In the genomic region with DNA sequence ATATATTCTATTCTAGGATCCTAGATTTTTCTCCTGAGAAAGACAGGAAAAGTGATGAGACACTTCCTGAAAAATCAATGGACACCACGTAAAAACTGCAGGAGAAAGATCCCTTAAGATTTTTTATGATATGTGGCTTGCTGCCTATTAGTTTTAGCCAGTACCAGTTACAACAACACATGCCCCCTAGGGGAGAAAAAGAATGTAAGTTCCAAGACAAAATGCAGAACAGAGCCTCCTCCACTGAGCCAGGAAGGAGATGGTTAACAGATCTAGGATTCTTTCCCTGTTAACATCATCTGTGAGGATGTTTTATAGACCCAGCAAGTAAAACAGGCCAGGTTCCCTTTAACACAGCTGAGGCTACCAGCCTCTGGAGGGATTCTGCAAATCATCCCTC, we compare ENCODE assay signal across 11 cellular contexts.
DNase-seq lines count a peak whose midpoint lies in the region; ATAC-seq and TF ChIP-seq lines count a peak whose summit lies in the region.
"Had no signal": no experiment of that assay in that cellular context is flagged by ENCODE, and none has a peak within 500 bp of the region (broad histone marks: within the 10 kb centered on the region; RNA-seq: fewer than 3 reads in every experiment).

No MANE protein-coding gene starts in this region.

- TF ChIP-seq CTCF in SK-N-SH (IDR thresholded peaks at IDR 0.05) (peak; percentile 35), foreskin keratinocyte (conservative IDR thresholded peaks at IDR 0.05) (peak; percentile 8), uterus (IDR thresholded peaks at IDR 0.05) (no peak)

- H3K4me2 ChIP-seq in SK-N-SH: no peak overlapping the region

- H3K36me3 ChIP-seq in SK-N-SH (replicated peaks in 1 of 2; ENCODE audit: control insufficient read depth in 1 of 2, insufficient read depth in 2 of 2, low read length in 1 of 2) (no peaks in the 10 kb centered on the region), NT2/D1 (ENCODE audit: insufficient read depth, insufficient read length, low read length) (no peaks in the 10 kb centered on the region), uterus (no peaks in the 10 kb centered on the region)

- CTCF ChIA-PET in SK-N-SH (lab: Yijun Ruan, JAX): interaction anchor here (1.2 to 2.3 kb wide), 4 partner anchors 9 to 51 kb away, joined by 3 to 6 read pairs (median 4); no protein-coding TSS in a partner anchor

- H3K27ac ChIP-seq in SK-N-SH (ENCODE audit: low read depth in 2 of 2, low read length in 1 of 2) (no peak overlapping the region), foreskin keratinocyte (no peak overlapping the region), uterus (no peak overlapping the region)

- intact Hi-C loops in uterus (cut with DNase I; ENCODE audit: low total_unique reads): no loop called here

- ATAC-seq in SK-N-SH treated with all-trans-retinoic acid at 6 μM for 48 hours: no peak
- ATAC-seq in foreskin keratinocyte: no peak
- ATAC-seq in GM21528 (IDR thresholded peaks at IDR 0.05; ENCODE audit: low FRiP score, unreplicated experiment): no peak

- H4K20me1 ChIP-seq in SK-N-SH (ENCODE audit: insufficient read depth): no peaks in the 10 kb centered on the region

- TF ChIP-seq POLR2A in uterus (IDR thresholded peaks at IDR 0.05): no peak

- no peaks in the 10 kb centered on the region for H3F3A ChIP-seq in SK-N-SH (replicated peaks; ENCODE audit: insufficient read depth)

- peak; percentile 45 for TF ChIP-seq RAD21 in SK-N-SH (IDR thresholded peaks at IDR 0.05; ENCODE audit: low read length)

- H3K9me3 ChIP-seq in SK-N-SH: no peaks in the 10 kb centered on the region
- H3K9me3 ChIP-seq in NT2/D1 (ENCODE audit: insufficient read depth, low read length): peaks cover 7% of the 10 kb centered on the region; the same call in 1 of the 2 replicates
- no peaks in the 10 kb centered on the region for H3K9me3 ChIP-seq in uterus

- no peak overlapping the region; a peak in 1 of 4 replicates for H3K4me3 ChIP-seq in SK-N-SH (ENCODE audit: low read depth in 2 of 2, low read length in 1 of 2)
- H3K4me3 ChIP-seq in NT2/D1 (ENCODE audit: insufficient read length, low read depth): no peak overlapping the region
- no peak overlapping the region for H3K4me3 ChIP-seq in uterus

- H3K27me3 ChIP-seq in SK-N-SH (ENCODE audit: insufficient read depth) (no peaks in the 10 kb centered on the region), NT2/D1 (ENCODE audit: insufficient read depth, insufficient read length) (no peaks in the 10 kb centered on the region), foreskin keratinocyte (no peaks in the 10 kb centered on the region), uterus (no peaks in the 10 kb centered on the region)

- no peaks in the 10 kb centered on the region for H3K79me2 ChIP-seq in SK-N-SH (ENCODE audit: insufficient read depth)

- POLR2A ChIA-PET in SK-N-SH (lab: Yijun Ruan, JAX): no interaction called here

- no peak for DNase-seq in SK-N-SH
- DNase-seq in NT2/D1 (ENCODE audit: low read depth, low spot score): peak; percentile 6
- no peak for DNase-seq in foreskin keratinocyte
- peak; percentile 12 for DNase-seq in stromal cell of bone marrow (ENCODE audit: low read depth)
- DNase-seq in uterus: no peak
- DNase-seq in NCI-H2227 (lab: John Stamatoyannopoulos, UW; ENCODE audit: unreplicated experiment): no peak
- DNase-seq: activated T-cell treated with anti-CD3 and anti-CD28 coated beads for 4 hours, NCI-H446, occipital lobe had no signal

- no peak overlapping the region for H3K9ac ChIP-seq in SK-N-SH
- no peak overlapping the region for H3K9ac ChIP-seq in NT2/D1 (ENCODE audit: insufficient read length, low read depth)

- H3K9me2 ChIP-seq in SK-N-SH: no peaks in the 10 kb centered on the region

- H3K4me1 ChIP-seq in SK-N-SH (ENCODE audit: control insufficient read depth in 1 of 2, insufficient read depth in 2 of 2, low read depth in 1 of 2, low read length in 1 of 2) (no peaks in the 10 kb centered on the region), NT2/D1 (ENCODE audit: insufficient read depth, insufficient read length) (no peaks in the 10 kb centered on the region), foreskin keratinocyte (no peaks in the 10 kb centered on the region), uterus (no peaks in the 10 kb centered on the region)

- 17% methylated on average over 1 of the region's 1 CpG for WGBS in SK-N-SH (ENCODE audit: low lambda C conversion rate)

- H2AFZ ChIP-seq in SK-N-SH (ENCODE audit: low read depth): no peak overlapping the region

- TF ChIP-seq EP300 in SK-N-SH (IDR thresholded peaks at IDR 0.05; ENCODE audit: borderline replicate concordance in 1 of 2, low read depth in 1 of 2, low read length in 1 of 2): no peak

TF ChIP-seq in SK-N-SH, 30 proteins besides CTCF, POLR2A, EP300 and RAD21 (continues in another document):
- TF ChIP-seq, protein P1, sequence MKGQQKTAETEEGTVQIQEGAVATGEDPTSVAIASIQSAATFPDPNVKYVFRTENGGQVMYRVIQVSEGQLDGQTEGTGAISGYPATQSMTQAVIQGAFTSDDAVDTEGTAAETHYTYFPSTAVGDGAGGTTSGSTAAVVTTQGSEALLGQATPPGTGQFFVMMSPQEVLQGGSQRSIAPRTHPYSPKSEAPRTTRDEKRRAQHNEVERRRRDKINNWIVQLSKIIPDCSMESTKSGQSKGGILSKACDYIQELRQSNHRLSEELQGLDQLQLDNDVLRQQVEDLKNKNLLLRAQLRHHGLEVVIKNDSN (IDR thresholded peaks at IDR 0.05; ENCODE audit: borderline replicate concordance, low read depth): no peak
- no peak for TF ChIP-seq RFX5 (IDR thresholded peaks at IDR 0.05; ENCODE audit: low read length)
- TF ChIP-seq, protein P2, sequence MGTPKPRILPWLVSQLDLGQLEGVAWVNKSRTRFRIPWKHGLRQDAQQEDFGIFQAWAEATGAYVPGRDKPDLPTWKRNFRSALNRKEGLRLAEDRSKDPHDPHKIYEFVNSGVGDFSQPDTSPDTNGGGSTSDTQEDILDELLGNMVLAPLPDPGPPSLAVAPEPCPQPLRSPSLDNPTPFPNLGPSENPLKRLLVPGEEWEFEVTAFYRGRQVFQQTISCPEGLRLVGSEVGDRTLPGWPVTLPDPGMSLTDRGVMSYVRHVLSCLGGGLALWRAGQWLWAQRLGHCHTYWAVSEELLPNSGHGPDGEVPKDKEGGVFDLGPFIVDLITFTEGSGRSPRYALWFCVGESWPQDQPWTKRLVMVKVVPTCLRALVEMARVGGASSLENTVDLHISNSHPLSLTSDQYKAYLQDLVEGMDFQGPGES (IDR thresholded peaks at IDR 0.05; ENCODE audit: low read depth, low read length): no peak
- TF ChIP-seq, protein P3, sequence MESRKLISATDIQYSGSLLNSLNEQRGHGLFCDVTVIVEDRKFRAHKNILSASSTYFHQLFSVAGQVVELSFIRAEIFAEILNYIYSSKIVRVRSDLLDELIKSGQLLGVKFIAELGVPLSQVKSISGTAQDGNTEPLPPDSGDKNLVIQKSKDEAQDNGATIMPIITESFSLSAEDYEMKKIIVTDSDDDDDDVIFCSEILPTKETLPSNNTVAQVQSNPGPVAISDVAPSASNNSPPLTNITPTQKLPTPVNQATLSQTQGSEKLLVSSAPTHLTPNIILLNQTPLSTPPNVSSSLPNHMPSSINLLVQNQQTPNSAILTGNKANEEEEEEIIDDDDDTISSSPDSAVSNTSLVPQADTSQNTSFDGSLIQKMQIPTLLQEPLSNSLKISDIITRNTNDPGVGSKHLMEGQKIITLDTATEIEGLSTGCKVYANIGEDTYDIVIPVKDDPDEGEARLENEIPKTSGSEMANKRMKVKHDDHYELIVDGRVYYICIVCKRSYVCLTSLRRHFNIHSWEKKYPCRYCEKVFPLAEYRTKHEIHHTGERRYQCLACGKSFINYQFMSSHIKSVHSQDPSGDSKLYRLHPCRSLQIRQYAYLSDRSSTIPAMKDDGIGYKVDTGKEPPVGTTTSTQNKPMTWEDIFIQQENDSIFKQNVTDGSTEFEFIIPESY (IDR thresholded peaks at IDR 0.05; ENCODE audit: borderline replicate concordance, low read depth): no peak

TF ChIP-seq in SK-N-SH treated with all-trans-retinoic acid at 6 μM for 48 hours, 23 proteins besides CTCF, POLR2A, EP300 and RAD21:
- no peak for TF ChIP-seq PPARA (CRISPR knock-in tag; IDR thresholded peaks at IDR 0.05; ENCODE audit: borderline replicate concordance)
- TF ChIP-seq RARB (CRISPR knock-in tag; IDR thresholded peaks at IDR 0.05): no peak
- no peak for TF ChIP-seq BACH2 (CRISPR knock-in tag; IDR thresholded peaks at IDR 0.05; ENCODE audit: borderline replicate concordance)
- TF ChIP-seq ARNTL (CRISPR knock-in tag; IDR thresholded peaks at IDR 0.05; ENCODE audit: borderline replicate concordance, low read depth): no peak
- TF ChIP-seq ZNF70 (CRISPR knock-in tag; IDR thresholded peaks at IDR 0.05): no peak
- no peak for TF ChIP-seq ZFP30 (CRISPR knock-in tag; IDR thresholded peaks at IDR 0.05)
- TF ChIP-seq ZC3H10 (CRISPR knock-in tag; IDR thresholded peaks at IDR 0.05): no peak
- no peak for TF ChIP-seq ZNF8 (CRISPR knock-in tag; IDR thresholded peaks at IDR 0.05)
- TF ChIP-seq TOX (CRISPR knock-in tag; IDR thresholded peaks at IDR 0.05; ENCODE audit: borderline replicate concordance): no peak
- TF ChIP-seq, protein P4, sequence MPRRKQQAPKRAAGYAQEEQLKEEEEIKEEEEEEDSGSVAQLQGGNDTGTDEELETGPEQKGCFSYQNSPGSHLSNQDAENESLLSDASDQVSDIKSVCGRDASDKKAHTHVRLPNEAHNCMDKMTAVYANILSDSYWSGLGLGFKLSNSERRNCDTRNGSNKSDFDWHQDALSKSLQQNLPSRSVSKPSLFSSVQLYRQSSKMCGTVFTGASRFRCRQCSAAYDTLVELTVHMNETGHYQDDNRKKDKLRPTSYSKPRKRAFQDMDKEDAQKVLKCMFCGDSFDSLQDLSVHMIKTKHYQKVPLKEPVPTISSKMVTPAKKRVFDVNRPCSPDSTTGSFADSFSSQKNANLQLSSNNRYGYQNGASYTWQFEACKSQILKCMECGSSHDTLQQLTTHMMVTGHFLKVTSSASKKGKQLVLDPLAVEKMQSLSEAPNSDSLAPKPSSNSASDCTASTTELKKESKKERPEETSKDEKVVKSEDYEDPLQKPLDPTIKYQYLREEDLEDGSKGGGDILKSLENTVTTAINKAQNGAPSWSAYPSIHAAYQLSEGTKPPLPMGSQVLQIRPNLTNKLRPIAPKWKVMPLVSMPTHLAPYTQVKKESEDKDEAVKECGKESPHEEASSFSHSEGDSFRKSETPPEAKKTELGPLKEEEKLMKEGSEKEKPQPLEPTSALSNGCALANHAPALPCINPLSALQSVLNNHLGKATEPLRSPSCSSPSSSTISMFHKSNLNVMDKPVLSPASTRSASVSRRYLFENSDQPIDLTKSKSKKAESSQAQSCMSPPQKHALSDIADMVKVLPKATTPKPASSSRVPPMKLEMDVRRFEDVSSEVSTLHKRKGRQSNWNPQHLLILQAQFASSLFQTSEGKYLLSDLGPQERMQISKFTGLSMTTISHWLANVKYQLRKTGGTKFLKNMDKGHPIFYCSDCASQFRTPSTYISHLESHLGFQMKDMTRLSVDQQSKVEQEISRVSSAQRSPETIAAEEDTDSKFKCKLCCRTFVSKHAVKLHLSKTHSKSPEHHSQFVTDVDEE (CRISPR knock-in tag; IDR thresholded peaks at IDR 0.05): no peak
TF ChIP-seq in SK-N-SH treated with all-trans-retinoic acid at 6 μM for 48 hours: peak in this region for 0.

Comparison
In these comparisons a context has a peak if more than half of its experiments do, and no peak if none do; other contexts are left out.
1. DNase-seq: peak in NT2/D1 (single experiment) and stromal cell of bone marrow (single experiment); none in SK-N-SH (single experiment), foreskin keratinocyte (0 of 2), uterus (0 of 2) and NCI-H2227 (single experiment).
2. CTCF ChIP-seq: peak in SK-N-SH (single experiment) and foreskin keratinocyte (single experiment); none in uterus (0 of 4).